ENCODE assay signal across 26 cellular contexts in genomic region chr4:173092003-173092402, GRCh38.
"Had no signal": no experiment of that assay in that cellular context is flagged by ENCODE, and none has a peak within 500 bp of the region (broad histone marks: within the 10 kb centered on the region; RNA-seq: fewer than 3 reads in every experiment).

No MANE protein-coding gene starts in this region.

- H3K4me1 Mint-ChIP-seq: memory B cell; naive B cell; stimulated activated naive B cell treated with anti-CD40 and anti-IgM and Interleukin-4, amounts not matched to agents 10 μg/mL and 1 μg/mL and 100 μg/mL, for 72 hours had no signal

- H3K36me3 Mint-ChIP-seq: natural killer cell treated with Interleukin-12 subunit alpha and Interleukin-12 subunit beta and Interleukin-15 and Interleukin-18, amount 100 ng/mL, for 72 hours; stimulated activated naive B cell treated with anti-CD40 and anti-IgM and Interleukin-4, amounts not matched to agents 10 μg/mL and 1 μg/mL and 100 μg/mL, for 72 hours had no signal

- H3K4me3 ChIP-seq: colonic mucosa, esophagus muscularis mucosa, gastroesophageal sphincter, heart left ventricle, hepatocyte, lung, mucosa of descending colon, right lobe of liver, thoracic aorta, tibial nerve, upper lobe of left lung had no signal

- H3K9me3 ChIP-seq: colonic mucosa, esophagus muscularis mucosa, mucosa of descending colon, right lobe of liver, thoracic aorta, tibial nerve, upper lobe of left lung had no signal

- H3K9ac ChIP-seq: parathyroid adenoma had no signal

- H3K9me3 Mint-ChIP-seq: dendritic cell treated with granulocyte-macrophage colony-stimulating factor and Interleukin-4, amounts not matched to agents 40 ng/mL and 50 ng/mL, for 4 days; memory B cell; natural killer cell treated with Interleukin-12 subunit alpha and Interleukin-12 subunit beta and Interleukin-15 and Interleukin-18, amount 100 ng/mL, for 72 hours; stimulated activated naive B cell treated with anti-CD40 and anti-IgM and Interleukin-4, amounts not matched to agents 10 μg/mL and 1 μg/mL and 100 μg/mL, for 72 hours; stimulated activated naive CD8-positive, alpha-beta T cell treated with anti-CD3 and anti-CD28 coated beads, Interleukin-15, Interleukin-2, amounts not matched to agents 100 ng/mL and 50 ng/mL, for 24 hours had no signal

- H3K27me3 Mint-ChIP-seq: dendritic cell treated with granulocyte-macrophage colony-stimulating factor and Interleukin-4, amounts not matched to agents 40 ng/mL and 50 ng/mL, for 4 days; naive B cell; progenitor cell of endocrine pancreas; stimulated activated naive B cell treated with anti-CD40 and anti-IgM and Interleukin-4, amounts not matched to agents 10 μg/mL and 1 μg/mL and 100 μg/mL, for 72 hours; stimulated activated naive CD8-positive, alpha-beta T cell treated with anti-CD3 and anti-CD28 coated beads, Interleukin-15, Interleukin-2, amounts not matched to agents 100 ng/mL and 50 ng/mL, for 24 hours had no signal

- H3K4me3 Mint-ChIP-seq: dendritic cell treated with granulocyte-macrophage colony-stimulating factor and Interleukin-4, amounts not matched to agents 40 ng/mL and 50 ng/mL, for 4 days; memory B cell; mesothelial cell of epicardium; naive B cell; natural killer cell treated with Interleukin-12 subunit alpha and Interleukin-12 subunit beta and Interleukin-15 and Interleukin-18, amount 100 ng/mL, for 72 hours; neural crest cell; stimulated activated naive B cell treated with anti-CD40 and anti-IgM and Interleukin-4, amounts not matched to agents 10 μg/mL and 1 μg/mL and 100 μg/mL, for 72 hours; stimulated activated naive CD8-positive, alpha-beta T cell treated with anti-CD3 and anti-CD28 coated beads, Interleukin-15, Interleukin-2, amounts not matched to agents 100 ng/mL and 50 ng/mL, for 24 hours had no signal

- H3K36me3 ChIP-seq: colonic mucosa, esophagus muscularis mucosa, gastroesophageal sphincter, heart left ventricle, right lobe of liver, thoracic aorta, tibial nerve, upper lobe of left lung had no signal

- DNase-seq: colonic mucosa; effector CD8-positive, alpha-beta T cell; foreskin keratinocyte; heart left ventricle; naive B cell; right lobe of liver; small intestine; stimulated activated CD4-positive, alpha-beta T cell treated with anti-CD3 and anti-CD28 coated beads, Interleukin-15, amount 100 ng/mL, for 24 hours; stimulated activated CD4-positive, alpha-beta T cell treated with anti-CD3 and anti-CD28 coated beads, Interleukin-2, amount 100 ng/mL, for 48 hours; stimulated activated naive B cell treated with anti-CD40 and anti-IgM and Interleukin-4, amounts not matched to agents 10 μg/mL and 1 μg/mL and 100 μg/mL, for 72 hours; upper lobe of left lung had no signal

- H3K27me3 ChIP-seq: colonic mucosa, esophagus muscularis mucosa, gastroesophageal sphincter, heart left ventricle, hepatocyte, right lobe of liver, tibial nerve, upper lobe of left lung had no signal

- H2AFZ ChIP-seq: hepatocyte, parathyroid adenoma had no signal

- H3K79me2 ChIP-seq: hepatocyte, parathyroid adenoma had no signal

- H3K4me2 ChIP-seq: hepatocyte had no signal

- H3K27ac ChIP-seq: colonic mucosa, esophagus muscularis mucosa, foreskin keratinocyte, gastroesophageal sphincter, heart left ventricle, hepatocyte, parathyroid adenoma, right lobe of liver, thoracic aorta, tibial nerve, upper lobe of left lung had no signal

- H3K4me1 ChIP-seq: colonic mucosa, esophagus muscularis mucosa, foreskin keratinocyte, gastroesophageal sphincter, heart left ventricle, parathyroid adenoma, right lobe of liver, tibial nerve, upper lobe of left lung had no signal

- H3K27ac Mint-ChIP-seq: dendritic cell treated with granulocyte-macrophage colony-stimulating factor and Interleukin-4, amounts not matched to agents 40 ng/mL and 50 ng/mL, for 4 days; memory B cell; mesothelial cell of epicardium; naive B cell; natural killer cell treated with Interleukin-12 subunit alpha and Interleukin-12 subunit beta and Interleukin-15 and Interleukin-18, amount 100 ng/mL, for 72 hours; progenitor cell of endocrine pancreas; stimulated activated naive B cell treated with anti-CD40 and anti-IgM and Interleukin-4, amounts not matched to agents 10 μg/mL and 1 μg/mL and 100 μg/mL, for 72 hours; stimulated activated naive CD8-positive, alpha-beta T cell treated with anti-CD3 and anti-CD28 coated beads, Interleukin-15, Interleukin-2, amounts not matched to agents 100 ng/mL and 50 ng/mL, for 24 hours had no signal
